17 cellular contexts compared by ENCODE assay signal in genomic region chr20:64129146-64129782, GRCh38. TPM values are rescaled to one million over a fixed set of nuclear protein-coding genes. Genes with fewer than 3 reads are reported as not detected.
"Had no signal": no experiment of that assay in that cellular context is flagged by ENCODE, and none has a peak within 500 bp of the region (broad histone marks: within the 10 kb centered on the region; RNA-seq: fewer than 3 reads in every experiment).

No MANE protein-coding gene starts in this region.

- H3K9me3 Mint-ChIP-seq: activated CD8-positive, alpha-beta T cell treated with anti-CD3 and anti-CD28 coated beads for 36 hours; T-helper 1 cell treated with Interleukin-12 subunit alpha and Interleukin-12 subunit beta and Interleukin-4 antibody, amounts not matched to agents 30 μg/mL and 1 μg/mL, for 36 hours had no signal

- H3K27me3 ChIP-seq: cardiac muscle cell, pancreas had no signal

- H3K27ac Mint-ChIP-seq: activated CD8-positive, alpha-beta T cell treated with anti-CD3 and anti-CD28 coated beads for 36 hours; mesothelial cell of epicardium; T-helper 1 cell treated with Interleukin-12 subunit alpha and Interleukin-12 subunit beta and Interleukin-4 antibody, amounts not matched to agents 30 μg/mL and 1 μg/mL, for 36 hours had no signal

- H3K4me1 Mint-ChIP-seq: mesothelial cell of epicardium had no signal

- ATAC-seq: activated CD8-positive, alpha-beta T cell treated with anti-CD3 and anti-CD28 coated beads for 36 hours; pancreas had no signal

- DNase-seq: activated CD8-positive, alpha-beta memory T cell treated with anti-CD3 and anti-CD28 coated beads, Interleukin-2, amount 50 U/mL, for 48 hours; activated CD8-positive, alpha-beta T cell treated with anti-CD3 and anti-CD28 coated beads for 36 hours; activated naive CD4-positive, alpha-beta T cell; islet precursor cell; SHP77 treated with DMSO at 0.1 percent for 48 hours; stimulated activated CD4-positive, alpha-beta T cell treated with anti-CD3 and anti-CD28 coated beads, Interleukin-4, amount 100 ng/mL, for 24 hours; stimulated activated naive CD4-positive, alpha-beta T cell treated with Interleukin-2 at 50 U/mL for 16 hours; trophoblast cell; WERI-Rb-1 had no signal

- H3K36me3 Mint-ChIP-seq: mesothelial cell of epicardium had no signal

- H3K4me3 Mint-ChIP-seq: activated CD8-positive, alpha-beta T cell treated with anti-CD3 and anti-CD28 coated beads for 36 hours; mesothelial cell of epicardium; neural crest cell; T-helper 1 cell treated with Interleukin-12 subunit alpha and Interleukin-12 subunit beta and Interleukin-4 antibody, amounts not matched to agents 30 μg/mL and 1 μg/mL, for 36 hours had no signal

- H3K9me3 ChIP-seq: pancreas had no signal

- H3K27ac ChIP-seq: cardiac muscle cell, hepatocyte, pancreas, skin epidermis, WERI-Rb-1 had no signal

- H3K4me3 ChIP-seq: cardiac muscle cell, hepatocyte, pancreas, skin epidermis had no signal

- H3K4me1 ChIP-seq: pancreas had no signal

- H3K36me3 ChIP-seq: cardiac muscle cell, pancreas, WERI-Rb-1 had no signal

RNA-seq across cellular contexts. Expression of gene NPBWR2, which starts 21.9 kb away (rescaled TPM):
- total RNA-seq: activated CD8-positive, alpha-beta T cell treated with anti-CD3 and anti-CD28 coated beads for 36 hours; cardiac muscle cell; hepatocyte; lower leg skin; mesothelial cell of epicardium; neural crest cell; pancreas had no signal

RNA-seq across cellular contexts. Expression of gene MYT1, which starts 35.0 kb away (rescaled TPM):
- total RNA-seq: activated CD8-positive, alpha-beta T cell treated with anti-CD3 and anti-CD28 coated beads for 36 hours had no signal

RNA-seq across cellular contexts. Expression of gene LKAAEAR1, which starts 45.1 kb away (rescaled TPM):
- total RNA-seq: hepatocyte, mesothelial cell of epicardium, neural crest cell had no signal
